Comparison of ENCODE assay signal across 8 cellular contexts in the genomic region with DNA sequence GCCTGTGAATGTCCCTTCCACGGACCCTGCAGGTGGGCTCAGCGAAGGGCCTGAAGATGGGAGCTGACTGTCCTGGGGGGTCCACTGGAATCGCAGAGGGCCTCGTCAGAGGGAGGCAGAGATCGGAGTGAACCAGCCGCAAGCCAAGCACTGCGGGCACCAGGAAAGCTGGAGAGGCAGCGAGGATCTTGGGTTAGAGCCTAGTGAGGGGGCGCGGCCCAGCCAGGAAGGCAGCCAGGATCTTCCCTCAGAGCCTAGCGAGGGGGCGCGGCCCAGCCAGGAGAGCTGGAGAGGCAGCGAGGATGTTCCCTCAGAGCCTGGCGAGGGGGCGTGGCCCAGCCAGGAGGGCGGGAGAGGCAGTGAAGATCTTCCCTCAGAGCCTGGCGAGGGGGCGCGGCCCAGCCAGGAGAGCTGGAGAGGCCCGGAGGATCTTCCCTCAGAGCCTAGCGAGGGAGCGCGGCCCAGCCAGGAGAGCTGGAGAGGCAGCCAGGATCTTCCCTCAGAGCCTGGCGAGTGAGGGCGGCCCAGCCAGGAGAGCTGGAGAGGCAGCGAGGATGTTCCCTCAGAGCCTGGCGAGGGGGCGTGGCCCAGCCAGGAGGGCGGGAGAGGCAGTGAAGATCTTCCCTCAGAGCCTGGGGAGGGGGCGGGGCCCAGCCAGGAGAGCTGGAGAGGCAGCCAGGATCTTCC.
A peak's percentile ranks its signal among the peaks of the same experiment; 100 is the strongest.
DNase-seq lines count a peak whose midpoint lies in the region; ATAC-seq and TF ChIP-seq lines count a peak whose summit lies in the region.
"Not testable (repeated sequence)": the region's sequence is repeated elsewhere in the genome, so short reads cannot be mapped to it uniquely, and the experiment has no call there.

No MANE protein-coding gene starts in this region.

- in situ Hi-C loops in astrocyte of the spinal cord (cut with HindIII; ENCODE audit: low sequenced_read_pairs), result not testable (repeated sequence)

- not testable (repeated sequence) for H3K23ac ChIP-seq in mesenchymal stem cell (ENCODE audit: low read length in 2 of 2)

- peak overlapping the region in 1 of 2 experiments; percentile 8 for H3K14ac ChIP-seq in mesenchymal stem cell (ENCODE audit: low read length in 2 of 2)

- H2AFZ ChIP-seq in mesenchymal stem cell (ENCODE audit: low read depth, low read length), result peak overlapping the region; percentile 86

- H3K18ac ChIP-seq in mesenchymal stem cell (ENCODE audit: low read depth in 1 of 2, low read length in 2 of 2), result peak overlapping the region in 1 of 2 experiments; percentile 67

- peak overlapping the region; percentile 62 for H2BK15ac ChIP-seq in mesenchymal stem cell (ENCODE audit: low read depth, poor library complexity, severe bottlenecking)

- peak overlapping the region; percentile 26 for H2BK5ac ChIP-seq in mesenchymal stem cell (ENCODE audit: low read depth, low read length, poor library complexity, severe bottlenecking)

- TF ChIP-seq CTCF in AG09309 (IDR thresholded peaks at IDR 0.05; ENCODE audit: control insufficient read depth, insufficient read depth, low read depth, low read length, missing control alignments); astrocyte of the spinal cord (IDR thresholded peaks at IDR 0.05; ENCODE audit: low read depth, low read length); foreskin keratinocyte (conservative IDR thresholded peaks at IDR 0.05): not testable (repeated sequence)

- H4K8ac ChIP-seq in mesenchymal stem cell (ENCODE audit: low read length), result peak overlapping the region; percentile 24

- ATAC-seq in GM21619 (IDR thresholded peaks at IDR 0.05; ENCODE audit: unreplicated experiment), result peak; percentile 34
- ATAC-seq in foreskin keratinocyte, result peak; percentile 66

- H3K4me1 ChIP-seq in foreskin keratinocyte, result not testable (repeated sequence)
- peaks cover 12% of the 10 kb centered on the region for H3K4me1 ChIP-seq in mesenchymal stem cell (ENCODE audit: control insufficient read depth, insufficient read depth, low read depth, low read length)

- not testable (repeated sequence) for H3K4ac ChIP-seq in mesenchymal stem cell (ENCODE audit: low read depth in 1 of 2, low read length in 2 of 2)

- H2BK12ac ChIP-seq in mesenchymal stem cell (ENCODE audit: low read length in 2 of 2), result peak overlapping the region in 1 of 2 experiments; percentile 32

- H3K27ac ChIP-seq in foreskin keratinocyte, result not testable (repeated sequence)
- H3K27ac ChIP-seq in mesenchymal stem cell (ENCODE audit: low read length, poor library complexity, severe bottlenecking) (peak overlapping the region; percentile 73), skin epidermis (peak overlapping the region in 14 of 21 experiments; percentile 3 to 74 (median 43))

- H3K9me3 ChIP-seq in mesenchymal stem cell (ENCODE audit: control insufficient read depth, low read length), result not testable (repeated sequence)

- not testable (repeated sequence) for H3K27me3 ChIP-seq in foreskin keratinocyte; mesenchymal stem cell (ENCODE audit: control insufficient read depth in 1 of 2, insufficient read depth in 1 of 2, low read length in 2 of 2)

- peak overlapping the region; percentile 76 for H3K9ac ChIP-seq in mesenchymal stem cell (ENCODE audit: low read length)

- H2BK120ac ChIP-seq in mesenchymal stem cell (ENCODE audit: low read depth, low read length), result not testable (repeated sequence)

- peak overlapping the region; percentile 87 for H3K4me2 ChIP-seq in mesenchymal stem cell (ENCODE audit: low read length, poor library complexity, severe bottlenecking)

- 3% methylated on average over 30 of the region's 31 CpGs for WGBS in mesenchymal stem cell

- H2AK5ac ChIP-seq in mesenchymal stem cell (ENCODE audit: low read length, severe bottlenecking), result not testable (repeated sequence)

- peak overlapping the region; percentile 29 for H4K91ac ChIP-seq in mesenchymal stem cell (ENCODE audit: low read length)

- H3K36me3 ChIP-seq in mesenchymal stem cell (ENCODE audit: control insufficient read depth in 1 of 2, insufficient read depth in 2 of 2, low read depth in 1 of 2, low read length in 2 of 2), result not testable (repeated sequence)

- peak; percentile 68 for DNase-seq in AG09309 (ENCODE audit: low read depth)
- peak; percentile 83 to 85 for DNase-seq in NCI-H1930 (lab: John Stamatoyannopoulos, UW)
- peak; percentile 87 for DNase-seq in SW480 (ENCODE audit: low spot score)
- peak; percentile 88 for DNase-seq in astrocyte of the spinal cord (ENCODE audit: low read depth, low spot score)
- peak; percentile 81 to 90 for DNase-seq in foreskin keratinocyte
- peak; percentile 93 for DNase-seq in mesenchymal stem cell

- H3K4me3 ChIP-seq in AG09309 (ENCODE audit: control insufficient read depth, low read depth, low read length) (peak overlapping the region; percentile 50), astrocyte of the spinal cord (ENCODE audit: low read depth, low read length) (peak overlapping the region; percentile 47), mesenchymal stem cell (ENCODE audit: insufficient read depth in 1 of 2, low read depth in 1 of 2, low read length in 2 of 2) (peak overlapping the region; percentile 56 to 79), skin epidermis (peak overlapping the region; percentile 31 to 47 (median 36))

- peaks cover 13% of the 10 kb centered on the region for H3K79me1 ChIP-seq in mesenchymal stem cell (replicated peaks; ENCODE audit: low read length, poor library complexity, severe bottlenecking)
